In genomic region chrX:130171446-130172126, GRCh38 we compare ENCODE assay signal across 1 cellular context.
TF ChIP-seq lines count a peak whose summit lies in the region.

RAB33A (plus strand) TSS chrX:130171962; CDS start chrX:130172063, 101 bp downstream.

TF ChIP-seq in GM23338, 12 proteins besides CTCF, POLR2A, EP300 and RAD21:
- TF ChIP-seq ZNF462 (CRISPR knock-in tag; IDR thresholded peaks at IDR 0.05), result no peak
- TF ChIP-seq POLR2AphosphoS5 (IDR thresholded peaks at IDR 0.05; ENCODE audit: low read depth), result no peak
- TF ChIP-seq STAT1 (IDR thresholded peaks at IDR 0.05; ENCODE audit: unreplicated experiment), result no peak
- TF ChIP-seq ZNF331 (CRISPR knock-in tag; IDR thresholded peaks at IDR 0.05; ENCODE audit: low read depth), result no peak
- no peak for TF ChIP-seq EZH2 (IDR thresholded peaks at IDR 0.05; ENCODE audit: low read depth, unreplicated experiment)
- TF ChIP-seq REST (IDR thresholded peaks at IDR 0.05; ENCODE audit: unreplicated experiment), result no peak
- no peak for TF ChIP-seq ZNF114 (CRISPR knock-in tag; IDR thresholded peaks at IDR 0.05)
- TF ChIP-seq CREB1 (CRISPR knock-in tag; IDR thresholded peaks at IDR 0.05; ENCODE audit: low read depth), result no peak
- no peak for TF ChIP-seq JUNB (IDR thresholded peaks at IDR 0.05; ENCODE audit: unreplicated experiment)
